8 cellular contexts compared by ENCODE assay signal in genomic region chr15:89206908-89207331, GRCh38. TPM values are rescaled to one million over a fixed set of nuclear protein-coding genes. Genes with fewer than 3 reads are reported as not detected.
DNase-seq lines count a peak whose midpoint lies in the region; ATAC-seq and TF ChIP-seq lines count a peak whose summit lies in the region.

No MANE protein-coding gene starts in this region.

- no peak for DNase-seq in AG04449 (ENCODE audit: low read depth, low spot score)
- DNase-seq in NT2/D1 (ENCODE audit: low read depth, low spot score) = peak; percentile 84
- DNase-seq in activated CD8-positive, alpha-beta memory T cell treated with anti-CD3 and anti-CD28 coated beads, Interleukin-2, amount 50 U/mL, for 1 hour (ENCODE audit: extremely low read depth) = peak; percentile 7
- DNase-seq in endothelial cell (ENCODE audit: low spot score) = peak; percentile 93
- peak; percentile 57 for DNase-seq in stimulated activated CD8-positive, alpha-beta memory T cell treated with anti-CD3 and anti-CD28 coated beads, Interleukin-4, amount 100 ng/mL, for 24 hours (ENCODE audit: low read depth)

- H3K9me3 ChIP-seq in NT2/D1 (ENCODE audit: insufficient read depth, low read length) (no peaks in the 10 kb centered on the region), mucosa of rectum (ENCODE audit: control insufficient read depth in 2 of 2, low read length in 2 of 2) (no peaks in the 10 kb centered on the region)

- H3K4me1 Mint-ChIP-seq in endothelial cell (ENCODE audit: unreplicated experiment) = peaks cover 2% of the 10 kb centered on the region

- H3K4me3 ChIP-seq in AG04449 (ENCODE audit: low read depth, low read length) (peak overlapping the region; percentile 12; the same call in 1 of the 2 replicates), NT2/D1 (ENCODE audit: insufficient read length, low read depth) (no peak overlapping the region), mucosa of rectum (ENCODE audit: low read length in 2 of 2) (peak overlapping the region; percentile 7 to 55)

- no peaks in the 10 kb centered on the region for H3K9me3 Mint-ChIP-seq in endothelial cell (ENCODE audit: unreplicated experiment)

- CTCF ChIA-PET in AG04449 (lab: Yijun Ruan, JAX) = interaction anchor here (0.5 to 6.2 kb wide), 62 partner anchors 10 to 548 kb away, joined by 3 to 123 read pairs (median 5); partner anchors contain the start of genes FANCI and RLBP1

- ATAC-seq in GM18861 (IDR thresholded peaks at IDR 0.05; ENCODE audit: unreplicated experiment) (peak; percentile 57), HG03432 (IDR thresholded peaks at IDR 0.05; ENCODE audit: unreplicated experiment) (peak; percentile 90)

- H3K4me3 Mint-ChIP-seq in endothelial cell (ENCODE audit: unreplicated experiment) = no peak overlapping the region

- no peak overlapping the region for H3K27ac ChIP-seq in mucosa of rectum (ENCODE audit: low read depth in 2 of 2, low read length in 2 of 2)

- H3K4me1 ChIP-seq in NT2/D1 (ENCODE audit: insufficient read depth, insufficient read length) (no peaks in the 10 kb centered on the region), mucosa of rectum (ENCODE audit: control insufficient read depth in 2 of 2, insufficient read depth in 2 of 2, low read length in 2 of 2) (peaks cover 0 to 11% of the 10 kb centered on the region in 2 donors)

- no peaks in the 10 kb centered on the region for H3K36me3 Mint-ChIP-seq in endothelial cell (ENCODE audit: low read depth, unreplicated experiment)

- H3K36me3 ChIP-seq in NT2/D1 (ENCODE audit: insufficient read depth, insufficient read length, low read length) (no peaks in the 10 kb centered on the region), mucosa of rectum (ENCODE audit: control insufficient read depth in 2 of 2, insufficient read depth in 2 of 2, low read length in 2 of 2) (no peaks in the 10 kb centered on the region)

- H3K27ac Mint-ChIP-seq in endothelial cell (ENCODE audit: unreplicated experiment) = no peak overlapping the region

- TF ChIP-seq CTCF in AG04449 (IDR thresholded peaks at IDR 0.05; ENCODE audit: insufficient read depth, low read length, missing control alignments) = peak; percentile 99
- TF ChIP-seq CTCF in endothelial cell (IDR thresholded peaks at IDR 0.05; ENCODE audit: unreplicated experiment) = peak; percentile 97

- H3K27me3 Mint-ChIP-seq in endothelial cell (ENCODE audit: unreplicated experiment) = peaks cover 4% of the 10 kb centered on the region

- POLR2A ChIA-PET in AG04449 (lab: Yijun Ruan, JAX) = interaction anchor here (0.6 kb wide), 1 partner anchor 37 kb away, joined by 3 read pairs; the partner anchor contains the start of gene FANCI

- H3K27me3 ChIP-seq in NT2/D1 (ENCODE audit: insufficient read depth, insufficient read length) (no peaks in the 10 kb centered on the region), mucosa of rectum (ENCODE audit: control insufficient read depth in 2 of 2, insufficient read depth in 2 of 2, low read length in 2 of 2) (no peaks in the 10 kb centered on the region)

- H3K9ac ChIP-seq in NT2/D1 (ENCODE audit: insufficient read length, low read depth) (no peak overlapping the region), mucosa of rectum (ENCODE audit: low read depth in 1 of 2, low read length in 2 of 2) (peak overlapping the region; percentile 26 to 27)

RNA-seq across cellular contexts. Expression of gene RLBP1, which starts 14.5 kb away (rescaled TPM):
- total RNA-seq in endothelial cell (ENCODE audit: unreplicated experiment) = not detected

RNA-seq across cellular contexts. Expression of gene FANCI, which starts 36.9 kb away (rescaled TPM):
- 28.6 TPM for total RNA-seq in endothelial cell (ENCODE audit: unreplicated experiment)
